In genomic region chr16:27407158-27407557, GRCh38 we compare ENCODE assay signal across 17 cellular contexts. TPM values are rescaled to one million over a fixed set of nuclear protein-coding genes. Genes with fewer than 3 reads are reported as not detected.
DNase-seq lines count a peak whose midpoint lies in the region; ATAC-seq and TF ChIP-seq lines count a peak whose summit lies in the region.
"Had no signal": no experiment of that assay in that cellular context is flagged by ENCODE, and none has a peak within 500 bp of the region (broad histone marks: within the 10 kb centered on the region; RNA-seq: fewer than 3 reads in every experiment).

No MANE protein-coding gene starts in this region.

- H4K20me1 ChIP-seq in GM23338 (replicated peaks; ENCODE audit: insufficient read depth) (no peaks in the 10 kb centered on the region), H9 (ENCODE audit: control insufficient read depth, insufficient read depth, insufficient read length) (no peaks in the 10 kb centered on the region)

- no peak overlapping the region for H3K4me2 ChIP-seq in GM23338
- H3K4me2 ChIP-seq in H9 (ENCODE audit: insufficient read depth, insufficient read length, low read length): no peak overlapping the region
- H3K4me2 ChIP-seq: smooth muscle cell had no signal

- TF ChIP-seq CTCF in GM23338 (conservative IDR thresholded peaks at IDR 0.05; ENCODE audit: low read depth in 2 of 2) (no peak), H9 (conservative IDR thresholded peaks at IDR 0.05) (no peak), CD14-positive monocyte (IDR thresholded peaks at IDR 0.05) (no peak)

- no peak overlapping the region for H3K56ac ChIP-seq in H9 (ENCODE audit: insufficient read length, low read depth, low read length)

- no peaks in the 10 kb centered on the region for H3F3A ChIP-seq in GM23338 (replicated peaks; ENCODE audit: low read depth)

- no peak overlapping the region for H2AK5ac ChIP-seq in H9 (ENCODE audit: insufficient read length, low read length)

- 0 out of 2 replicates have a peak overlapping the region, but pooled peaks have one; percentile 59 for H2AFZ ChIP-seq in GM23338
- no peak overlapping the region for H2AFZ ChIP-seq in H9 (ENCODE audit: low read length)

- H2BK20ac ChIP-seq in H9 (ENCODE audit: low read depth, low read length, poor library complexity, severe bottlenecking): no peak overlapping the region

- peaks cover 0 to 12% of the 10 kb centered on the region in 2 donors for H3K27me3 Mint-ChIP-seq in CD8-positive, alpha-beta memory T cell
- H3K27me3 Mint-ChIP-seq in GM23338 (ENCODE audit: insufficient read depth, low read depth, poor library complexity) (peaks cover 3% of the 10 kb centered on the region), H9 (ENCODE audit: low read depth) (0 out of 2 replicates have a peak, but pooled peaks cover 1% of the 10 kb centered on the region), CD14-positive monocyte (ENCODE audit: low read depth in 3 of 3) (peaks cover 4 to 14% (median 13%) of the 10 kb centered on the region in 3 donors)
- no peaks in the 10 kb centered on the region for H3K27me3 Mint-ChIP-seq in activated T-helper 17 cell treated with anti-CD3 and anti-CD28 coated beads, Interleukin-2, amount 50 U/mL, for 72 hours
- H3K27me3 Mint-ChIP-seq in naive thymus-derived CD8-positive, alpha-beta T cell: no peaks in the 10 kb centered on the region

- H3K9me2 ChIP-seq in GM23338 (ENCODE audit: insufficient read depth): no peaks in the 10 kb centered on the region

- no peak overlapping the region for H3T11ph ChIP-seq in H9 (ENCODE audit: low read length)

- no peak overlapping the region for H4K5ac ChIP-seq in H9 (ENCODE audit: insufficient read length, low read depth, low read length)

- H3K9me3 ChIP-seq in CD8-positive, alpha-beta memory T cell (ENCODE audit: low read length): no peaks in the 10 kb centered on the region
- no peaks in the 10 kb centered on the region for H3K9me3 ChIP-seq in H9 (ENCODE audit: control insufficient read depth, low read depth, low read length)
- H3K9me3 ChIP-seq: mucosa of descending colon had no signal

- no peaks in the 10 kb centered on the region for H3K27me3 ChIP-seq in CD8-positive, alpha-beta memory T cell (ENCODE audit: insufficient read depth, low read length, poor library complexity, severe bottlenecking)
- no peaks in the 10 kb centered on the region for H3K27me3 ChIP-seq in GM23338 (ENCODE audit: insufficient read depth)
- no peaks in the 10 kb centered on the region for H3K27me3 ChIP-seq in H9 (ENCODE audit: insufficient read depth, low read length)

- CTCF ChIA-PET in CD8-positive, alpha-beta memory T cell (lab: Charles Lee): interaction anchor here (0.6 to 5.1 kb wide), 11 partner anchors 28 to 181 kb away, joined by 3 to 23 read pairs (median 4); no protein-coding TSS in a partner anchor
- CTCF ChIA-PET in HEK293T (lab: Yijun Ruan, JAX): no interaction called here

- H2BK120ac ChIP-seq in H9 (ENCODE audit: low read depth, low read length, poor library complexity, severe bottlenecking): no peak overlapping the region

- H2BK15ac ChIP-seq in H9 (ENCODE audit: low read depth, low read length): no peak overlapping the region

- H3K36me3 ChIP-seq in CD8-positive, alpha-beta memory T cell (ENCODE audit: insufficient read depth, low read length): peaks cover 4% of the 10 kb centered on the region
- H3K36me3 ChIP-seq in GM23338 (ENCODE audit: insufficient read depth): no peaks in the 10 kb centered on the region
- H3K36me3 ChIP-seq: breast epithelium, stomach had no signal

- no peak overlapping the region for H4K8ac ChIP-seq in H9 (replicated peaks; ENCODE audit: insufficient read length, low read depth, low read length)

- peak overlapping the region; percentile 91 to 100 (median 98) for H3K27ac Mint-ChIP-seq in CD8-positive, alpha-beta memory T cell
- no peak overlapping the region for H3K27ac Mint-ChIP-seq in GM23338
- H3K27ac Mint-ChIP-seq in activated T-helper 17 cell treated with anti-CD3 and anti-CD28 coated beads, Interleukin-2, amount 50 U/mL, for 72 hours: peak overlapping the region; percentile 100
- peak overlapping the region; percentile 87 to 100 (median 94) for H3K27ac Mint-ChIP-seq in naive thymus-derived CD8-positive, alpha-beta T cell
- H3K27ac Mint-ChIP-seq in H9: no peak overlapping the region
- H3K27ac Mint-ChIP-seq in CD14-positive monocyte: peak overlapping the region in 1 of 7 donors; percentile 32

- H3K23me2 ChIP-seq in H9 (ENCODE audit: insufficient read length, low read depth, low read length, poor library complexity, severe bottlenecking): no peaks in the 10 kb centered on the region

- POLR2A ChIA-PET in CD8-positive, alpha-beta memory T cell (lab: Charles Lee): interaction anchor here (4.5 to 4.8 kb wide), 2 partner anchors 40 to 41 kb away, joined by 12 to 33 read pairs; no protein-coding TSS in a partner anchor
- POLR2A ChIA-PET in naive thymus-derived CD8-positive, alpha-beta T cell (lab: Charles Lee): interaction anchor here (0.7 to 9.3 kb wide), 14 partner anchors 9 to 238 kb away, joined by 3 to 167 read pairs (median 6); no protein-coding TSS in a partner anchor
- POLR2A ChIA-PET in HEK293T (lab: Yijun Ruan, JAX): no interaction called here

- H3K14ac ChIP-seq in H9 (ENCODE audit: insufficient read depth, low read length): no peak overlapping the region

- no peak overlapping the region for H3K4ac ChIP-seq in H9 (ENCODE audit: low read depth, low read length)

- H2BK12ac ChIP-seq in H9 (ENCODE audit: insufficient read length, low read depth, low read length): no peak overlapping the region

- WGBS in H9 (ENCODE audit: extremely low coverage, insufficient read length, low lambda C conversion rate): no CpG with 5 or more reads among the region's 4 CpGs

- no peak for ATAC-seq in GM23338
- peak; percentile 15 for ATAC-seq in activated T-helper 17 cell treated with anti-CD3 and anti-CD28 coated beads, Interleukin-2, amount 50 U/mL, for 72 hours (replicated peaks)
- ATAC-seq in naive thymus-derived CD8-positive, alpha-beta T cell: peak; percentile 39 to 50
- ATAC-seq: left colon had no signal

- no peak overlapping the region for H3K18ac ChIP-seq in H9 (ENCODE audit: insufficient read length, low read depth, low read length)

- DNase-seq in CD8-positive, alpha-beta memory T cell: peak in 2 of 5 donors; percentile 43 to 55
- DNase-seq in GM23338 (ENCODE audit: low spot score) (no peak), KG1 (lab: John Stamatoyannopoulos, UW) (no peak), H9 (no peak), HEK293T (ENCODE audit: extremely low spot score) (no peak), CD14-positive monocyte (ENCODE audit: low spot score) (no peak)
- peak in 4 of 10 donors; percentile 36 to 64 (median 58) for DNase-seq in naive thymus-derived CD8-positive, alpha-beta T cell
- DNase-seq: activated CD4-positive, CD25-positive, alpha-beta regulatory T cell; left colon; mucosa of descending colon; NCI-H2029; NCI-H526 treated with DMSO at 0.1 percent for 48 hours; stomach had no signal

- peaks cover 63% of the 10 kb centered on the region for H3K4me1 ChIP-seq in CD8-positive, alpha-beta memory T cell (ENCODE audit: insufficient read depth, low read length)
- H3K4me1 ChIP-seq in GM23338 (ENCODE audit: insufficient read depth) (peaks cover 6% of the 10 kb centered on the region; the same call in 1 of the 2 replicates), H9 (ENCODE audit: insufficient read depth, low read length) (no peaks in the 10 kb centered on the region)
- H3K4me1 ChIP-seq: breast epithelium had no signal

- H3K79me1 ChIP-seq in H9 (ENCODE audit: insufficient read depth, low read depth, low read length, poor library complexity, severe bottlenecking): no peaks in the 10 kb centered on the region

- H3K23ac ChIP-seq in H9 (ENCODE audit: insufficient read length, low read depth, low read length): no peak overlapping the region

- H3K4me3 ChIP-seq in CD8-positive, alpha-beta memory T cell (ENCODE audit: low read length): peak overlapping the region; percentile 37
- H3K4me3 ChIP-seq in GM23338: no peak overlapping the region
- H3K4me3 ChIP-seq: breast epithelium, mucosa of descending colon, smooth muscle cell, stomach had no signal

- H3K79me2 ChIP-seq in GM23338 (replicated peaks; ENCODE audit: insufficient read depth) (no peaks in the 10 kb centered on the region), H9 (ENCODE audit: insufficient read depth, low read length) (no peaks in the 10 kb centered on the region)

- peaks cover 12 to 65% (median 18%) of the 10 kb centered on the region in 3 donors for H3K36me3 Mint-ChIP-seq in CD8-positive, alpha-beta memory T cell
- H3K36me3 Mint-ChIP-seq in GM23338 (ENCODE audit: low read depth) (no peaks in the 10 kb centered on the region; the same call in 2 of the 3 replicates), H9 (ENCODE audit: insufficient read depth in 1 of 3, low read depth in 3 of 3) (peaks cover 0 to 5% (median 0%) of the 10 kb centered on the region in 3 experiments; a peak in 2 of 7 replicates), CD14-positive monocyte (peaks cover 2 to 11% of the 10 kb centered on the region in 2 donors)
- peaks cover 100% of the 10 kb centered on the region for H3K36me3 Mint-ChIP-seq in activated T-helper 17 cell treated with anti-CD3 and anti-CD28 coated beads, Interleukin-2, amount 50 U/mL, for 72 hours (ENCODE audit: low read depth)
- H3K36me3 Mint-ChIP-seq in naive thymus-derived CD8-positive, alpha-beta T cell: peaks cover 14 to 33% (median 28%) of the 10 kb centered on the region in 3 donors

- peaks cover 82 to 93% (median 91%) of the 10 kb centered on the region in 3 donors for H3K4me1 Mint-ChIP-seq in CD8-positive, alpha-beta memory T cell
- H3K4me1 Mint-ChIP-seq in GM23338 (peaks cover 17% of the 10 kb centered on the region; the same call in 2 of the 3 replicates), H9 (peaks cover 26 to 29% of the 10 kb centered on the region in 2 experiments), CD14-positive monocyte (peaks cover 53% of the 10 kb centered on the region)
- H3K4me1 Mint-ChIP-seq in activated T-helper 17 cell treated with anti-CD3 and anti-CD28 coated beads, Interleukin-2, amount 50 U/mL, for 72 hours: peaks cover 40% of the 10 kb centered on the region
- peaks cover 47 to 94% (median 84%) of the 10 kb centered on the region in 4 donors for H3K4me1 Mint-ChIP-seq in naive thymus-derived CD8-positive, alpha-beta T cell

- peak overlapping the region; percentile 19 for H3K27ac ChIP-seq in CD8-positive, alpha-beta memory T cell (ENCODE audit: low read depth, low read length)
- H3K27ac ChIP-seq in GM23338 (ENCODE audit: low read depth): no peak overlapping the region
- H3K27ac ChIP-seq in H9 (ENCODE audit: insufficient read length, low read depth, low read length): no peak overlapping the region
- H3K27ac ChIP-seq: breast epithelium, stomach had no signal

- H4K91ac ChIP-seq in H9 (ENCODE audit: insufficient read length, low read depth, low read length): no peak overlapping the region

- intact Hi-C loops in CD14-positive monocyte (cut with micrococcal nuclease): loop anchor here in 1 of 2 donors (10.0 kb wide), 1 partner anchor 82 kb away; no protein-coding TSS in a partner anchor

- H3K9ac ChIP-seq in H9 (ENCODE audit: extremely low read depth, insufficient read length, low read length): no peak overlapping the region

- H3K4me3 Mint-ChIP-seq in CD8-positive, alpha-beta memory T cell: peak overlapping the region; percentile 94 to 100 (median 99)
- H3K4me3 Mint-ChIP-seq in GM23338: no peak overlapping the region
- H3K4me3 Mint-ChIP-seq in activated T-helper 17 cell treated with anti-CD3 and anti-CD28 coated beads, Interleukin-2, amount 50 U/mL, for 72 hours: peak overlapping the region; percentile 99
- H3K4me3 Mint-ChIP-seq in naive thymus-derived CD8-positive, alpha-beta T cell: peak overlapping the region; percentile 76 to 99 (median 93)
- H3K4me3 Mint-ChIP-seq in H9: no peak overlapping the region
- H3K4me3 Mint-ChIP-seq in CD14-positive monocyte: no peak overlapping the region

- no peak overlapping the region for H2BK5ac ChIP-seq in H9 (ENCODE audit: insufficient read length, low read length)

- H3K9me3 Mint-ChIP-seq in CD8-positive, alpha-beta memory T cell: peaks cover 0 to 2% (median 0%) of the 10 kb centered on the region in 5 donors
- no peaks in the 10 kb centered on the region for H3K9me3 Mint-ChIP-seq in GM23338
- no peaks in the 10 kb centered on the region for H3K9me3 Mint-ChIP-seq in activated T-helper 17 cell treated with anti-CD3 and anti-CD28 coated beads, Interleukin-2, amount 50 U/mL, for 72 hours
- peaks cover 0 to 7% (median 0%) of the 10 kb centered on the region in 9 donors for H3K9me3 Mint-ChIP-seq in naive thymus-derived CD8-positive, alpha-beta T cell
- peaks cover 5 to 13% of the 10 kb centered on the region in 2 experiments for H3K9me3 Mint-ChIP-seq in H9
- H3K9me3 Mint-ChIP-seq in CD14-positive monocyte: peaks cover 0 to 6% (median 0%) of the 10 kb centered on the region in 7 donors

RNA-seq across cellular contexts. Expression of gene IL21R, which starts 5.2 kb away (rescaled TPM):
- 10 to 100 TPM; 80.5 to 84.5 TPM for total RNA-seq in CD8-positive, alpha-beta memory T cell
- 53.7 TPM for polyA plus RNA-seq in CD8-positive, alpha-beta memory T cell
- 2.6 TPM in 2 replicates for total RNA-seq in GM23338 (2014; rRNA removed; shearing (Covaris generic))
- polyA plus RNA-seq in GM23338 (2016; fragmentation: Nextera tagmentation; extraction: Ambion mirVana) (0.42 and 0.83 TPM in 2 replicates), CD14-positive monocyte (1 to 10 TPM; 1.0 to 1.7 TPM)
- total RNA-seq in activated T-helper 17 cell treated with anti-CD3 and anti-CD28 coated beads, Interleukin-2, amount 50 U/mL, for 72 hours: 10 to 100 TPM; 41.8 to 53.6 TPM
- 10 to 100 TPM; 29.3 to 29.4 TPM for total RNA-seq in naive thymus-derived CD8-positive, alpha-beta T cell
- polyA plus RNA-seq in naive thymus-derived CD8-positive, alpha-beta T cell: 10 to 100 TPM; 26.5 to 47.1 (median 33.9) TPM
- 0.07 and 0.11 TPM in 2 replicates for total RNA-seq in H9 (2021)
- total RNA-seq: Daoy, smooth muscle cell had no signal
- polyA plus RNA-seq: smooth muscle cell had no signal

Comparison
In these comparisons a context has a peak if more than half of its experiments do, and no peak if none do; other contexts are left out.
1. H3K27ac Mint-ChIP-seq: peak in CD8-positive, alpha-beta memory T cell (8 of 8), activated T-helper 17 cell treated with anti-CD3 and anti-CD28 coated beads, Interleukin-2, amount 50 U/mL, for 72 hours (single experiment) and naive thymus-derived CD8-positive, alpha-beta T cell (10 of 10); none in GM23338 (single experiment) and H9 (0 of 3).
2. H3K4me3 Mint-ChIP-seq: peak in CD8-positive, alpha-beta memory T cell (7 of 7), activated T-helper 17 cell treated with anti-CD3 and anti-CD28 coated beads, Interleukin-2, amount 50 U/mL, for 72 hours (single experiment) and naive thymus-derived CD8-positive, alpha-beta T cell (10 of 10); none in GM23338 (single experiment), H9 (0 of 2) and CD14-positive monocyte (0 of 2).